8 cellular contexts compared by ENCODE assay signal in the genomic region with DNA sequence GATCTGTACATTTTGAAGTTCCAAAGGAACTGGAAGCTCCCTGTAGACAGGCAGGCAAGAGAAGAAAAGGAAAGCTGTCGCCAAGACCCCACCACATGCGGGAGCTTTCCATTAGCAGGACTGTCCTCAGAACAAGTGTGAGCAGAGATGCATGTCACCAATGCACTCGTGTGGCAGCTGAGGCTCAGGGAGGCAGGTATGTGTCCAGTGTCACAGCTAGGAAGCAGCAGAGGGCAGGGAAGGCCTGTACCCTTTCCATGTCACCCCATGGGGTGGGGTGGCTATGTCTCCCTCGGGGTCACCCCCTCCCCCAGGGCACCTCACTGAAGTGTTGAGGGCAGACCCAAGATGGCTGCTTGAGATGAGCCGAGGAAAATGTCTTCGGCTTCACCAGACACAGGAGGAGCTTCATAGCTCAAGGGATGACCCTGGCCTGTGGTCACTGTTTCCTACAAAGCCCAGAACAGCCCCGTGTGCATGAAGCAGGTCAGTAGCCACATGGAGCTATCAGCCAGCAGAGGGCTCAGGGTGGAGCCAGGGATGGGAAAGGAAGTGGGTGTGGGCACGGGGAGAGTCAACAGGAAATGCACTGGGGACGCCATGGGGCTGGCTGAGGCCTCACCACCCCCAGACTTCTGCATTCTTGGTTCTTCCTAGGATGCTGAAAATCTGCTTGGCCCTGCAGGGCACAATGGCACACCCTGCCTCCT.
DNase-seq lines count a peak whose midpoint lies in the region; ATAC-seq and TF ChIP-seq lines count a peak whose summit lies in the region.

No MANE protein-coding gene starts in this region.

- H3K27ac ChIP-seq in fibroblast of lung (ENCODE audit: insufficient read depth, low read length) (peak overlapping the region; percentile 29), prostate gland (peak overlapping the region; percentile 3 to 28)

- DNase-seq in Daoy (ENCODE audit: low read depth): peak; percentile 65
- peak; percentile 46 for DNase-seq in NCI-H226
- peak; percentile 42 for DNase-seq in activated T-cell treated with anti-CD3 and anti-CD28 coated beads for 24 hours (ENCODE audit: low read depth)
- peak in 1 of 2 donors; percentile 25 for DNase-seq in fibroblast of lung (ENCODE audit: low read depth in 2 of 2)
- DNase-seq in prostate gland (ENCODE audit: low spot score): no peak
- DNase-seq in NCI-H2107 treated with DMSO at 0.1 percent for 48 hours (lab: John Stamatoyannopoulos, UW; ENCODE audit: unreplicated experiment): no peak
- DNase-seq in D341Med (ENCODE audit: low spot score): no peak

- no peak overlapping the region for H3K4me3 ChIP-seq in fibroblast of lung (replicated peaks in 1 of 4; ENCODE audit: control extremely low read depth in 1 of 4, insufficient read depth in 1 of 4, low read depth in 3 of 4, low read length in 4 of 4)
- no peak overlapping the region for H3K4me3 ChIP-seq in prostate gland

- WGBS in prostate gland: 68% methylated on average over 9 of the region's 9 CpGs

- TF ChIP-seq POLR2A in prostate gland (IDR thresholded peaks at IDR 0.05): no peak

- no peak overlapping the region for H3K4me2 ChIP-seq in fibroblast of lung (ENCODE audit: extremely low read depth, insufficient read depth, low read length)

- H3K36me3 ChIP-seq in fibroblast of lung (ENCODE audit: control insufficient read depth, insufficient read depth, low read length) (no peaks in the 10 kb centered on the region), prostate gland (no peaks in the 10 kb centered on the region)

- peak; percentile 56 for ATAC-seq in GM21619 (IDR thresholded peaks at IDR 0.05; ENCODE audit: unreplicated experiment)

- TF ChIP-seq CTCF in fibroblast of lung (conservative IDR thresholded peaks at IDR 0.05 in 1 of 2, IDR thresholded peaks at IDR 0.05 in 1 of 2; ENCODE audit: low read depth in 1 of 2, low read length in 2 of 2) (peak in 1 of 2 donors; percentile 37), prostate gland (IDR thresholded peaks at IDR 0.05) (no peak)

- H3K9me3 ChIP-seq in fibroblast of lung (ENCODE audit: control insufficient read depth, insufficient read depth, low read depth, low read length) (no peaks in the 10 kb centered on the region), prostate gland (no peaks in the 10 kb centered on the region)

- H2AFZ ChIP-seq in fibroblast of lung (ENCODE audit: low read length): no peak overlapping the region

- H4K20me1 ChIP-seq in fibroblast of lung (ENCODE audit: control insufficient read depth, extremely low read depth, insufficient read depth, low read length): no peaks in the 10 kb centered on the region

- no peak overlapping the region for H3K9ac ChIP-seq in fibroblast of lung (ENCODE audit: insufficient read depth, low read length)

- intact Hi-C loops in prostate gland (cut with DNase I): loop anchor here (5.0 kb wide), 2 partner anchors 95 to 110 kb away; a partner anchor contains a TSS

- H3K4me1 ChIP-seq in fibroblast of lung (ENCODE audit: control insufficient read depth, extremely low read depth, insufficient read depth, low read length) (peaks cover 27% of the 10 kb centered on the region), prostate gland (replicated peaks) (peaks cover 5% of the 10 kb centered on the region)

- H3K27me3 ChIP-seq in fibroblast of lung (ENCODE audit: control insufficient read depth, insufficient read depth, low read length) (no peaks in the 10 kb centered on the region), prostate gland (replicated peaks; ENCODE audit: insufficient read depth) (no peaks in the 10 kb centered on the region)

- H3K79me2 ChIP-seq in fibroblast of lung (ENCODE audit: control insufficient read depth, insufficient read depth, low read length): no peaks in the 10 kb centered on the region

Comparison
In these comparisons a context has a peak if more than half of its experiments do, and no peak if none do; other contexts are left out.
1. DNase-seq: peak in Daoy (single experiment), NCI-H226 (single experiment) and activated T-cell treated with anti-CD3 and anti-CD28 coated beads for 24 hours (single experiment); none in prostate gland (single experiment), NCI-H2107 treated with DMSO at 0.1 percent for 48 hours (single experiment) and D341Med (single experiment).